ENCODE assay signal across 1 cellular context in the genomic region with DNA sequence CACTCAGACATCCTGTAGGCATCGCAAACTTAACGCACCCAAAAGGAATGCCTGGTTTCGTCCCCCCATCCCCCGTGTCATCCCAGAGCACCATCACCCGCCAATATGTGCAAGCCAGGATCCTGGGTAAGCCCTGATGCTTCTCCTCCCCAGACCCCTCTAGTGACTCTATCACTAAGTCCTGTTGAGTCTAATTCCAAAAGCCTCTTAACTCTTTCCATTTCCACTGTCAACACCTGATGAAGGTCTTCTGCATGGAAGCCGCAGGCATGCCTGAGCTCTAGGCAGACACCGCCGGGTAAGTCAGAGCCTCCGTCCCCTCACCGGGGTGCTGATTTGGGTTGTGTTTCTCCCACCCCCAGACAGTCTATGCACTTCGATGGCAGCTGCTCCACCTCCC.
TF ChIP-seq lines count a peak whose summit lies in the region.

No MANE protein-coding gene starts in this region.

TF ChIP-seq in H1, 55 proteins besides CTCF, POLR2A, EP300 and RAD21 (continued from another document):
- no peak for TF ChIP-seq TAF7 (optimal IDR thresholded peaks at IDR 0.05; ENCODE audit: borderline replicate concordance, low read depth, low read length)
- TF ChIP-seq POLR2AphosphoS5 (IDR thresholded peaks at IDR 0.05; ENCODE audit: low read depth, low read length), result no peak
- TF ChIP-seq NRF1 (IDR thresholded peaks at IDR 0.05; ENCODE audit: low read depth, low read length), result no peak
- TF ChIP-seq GABPA (IDR thresholded peaks at IDR 0.05; ENCODE audit: borderline replicate concordance, insufficient read depth, low read length), result no peak
- TF ChIP-seq RBBP5 (IDR thresholded peaks at IDR 0.05; ENCODE audit: borderline replicate concordance, low read depth, low read length), result no peak
- no peak for TF ChIP-seq BCL11A (IDR thresholded peaks at IDR 0.05; ENCODE audit: low read depth in 2 of 2, low read length in 2 of 2)
